ENCODE assay signal across 1 cellular context in genomic region chr19:17863520-17864182, GRCh38.
TF ChIP-seq lines count a peak whose summit lies in the region.

No MANE protein-coding gene starts in this region.

TF ChIP-seq in GM12878, 131 proteins besides CTCF, POLR2A, EP300 and RAD21:
- TF ChIP-seq HDAC2 (IDR thresholded peaks at IDR 0.05) (no peak), SMAD5 (IDR thresholded peaks at IDR 0.05; ENCODE audit: low read depth) (peak; percentile 43; the same call in 1 of the 2 replicates), RUNX3 (IDR thresholded peaks at IDR 0.05; ENCODE audit: low read length) (peak; percentile 1; the same call in 1 of the 2 replicates), PML (IDR thresholded peaks at IDR 0.05; ENCODE audit: low read length) (peak; percentile 36; the same call in 1 of the 2 replicates), SUZ12 (IDR thresholded peaks at IDR 0.05; ENCODE audit: unreplicated experiment) (no peak), KAT2A (conservative IDR thresholded peaks at IDR 0.05; ENCODE audit: control insufficient read depth, low read depth, low read length) (no peak), POLR2AphosphoS5 (IDR thresholded peaks at IDR 0.05; ENCODE audit: low read length) (0 out of 2 replicates have a peak, but pooled peaks have one; percentile 1)
